ENCODE assay signal across 13 cellular contexts in genomic region chr7:97731736-97732370, GRCh38. TPM values are rescaled to one million over a fixed set of nuclear protein-coding genes. Genes with fewer than 3 reads are reported as not detected.
A peak's percentile ranks its signal among the peaks of the same experiment; 100 is the strongest.
DNase-seq lines count a peak whose midpoint lies in the region; ATAC-seq, FAIRE-seq and TF ChIP-seq lines count a peak whose summit lies in the region.
"Had no signal": no experiment of that assay in that cellular context is flagged by ENCODE, and none has a peak within 500 bp of the region (broad histone marks: within the 10 kb centered on the region; RNA-seq: fewer than 3 reads in every experiment).

TAC1 (plus strand) TSS chr7:97732086; CDS start chr7:97732613, 527 bp downstream.

- H3K36me3 Mint-ChIP-seq in Calu3 (ENCODE audit: insufficient read depth, unreplicated experiment) (peaks cover 7% of the 10 kb centered on the region), T-helper 17 cell (ENCODE audit: low read depth) (no peaks in the 10 kb centered on the region), osteocyte (ENCODE audit: unreplicated experiment) (no peaks in the 10 kb centered on the region)
- H3K36me3 Mint-ChIP-seq: memory B cell had no signal

- H3K4me1 Mint-ChIP-seq in Calu3 (ENCODE audit: low read depth, unreplicated experiment) (no peaks in the 10 kb centered on the region), T-helper 17 cell (peaks cover 2% of the 10 kb centered on the region), osteocyte (ENCODE audit: unreplicated experiment) (peaks cover 26% of the 10 kb centered on the region)
- H3K4me1 Mint-ChIP-seq: memory B cell had no signal

- no TSS peak for BruUV-seq in Calu3 (replicated peaks; lab: Mats Ljungman, UMichigan)

- DNase-seq in Calu3 (no peak), T-helper 17 cell (no peak), fibroblast of the conjunctiva (ENCODE audit: low read depth) (peak; percentile 39), osteocyte (ENCODE audit: extremely low spot score, unreplicated experiment) (no peak), GM19238 (ENCODE audit: insufficient read length, low spot score) (no peak), RCC 7860 (ENCODE audit: low spot score) (no peak)
- DNase-seq: activated naive CD4-positive, alpha-beta T cell treated with Interleukin-2 at 50 U/mL for 16 hours; SJCRH30; stimulated activated CD8-positive, alpha-beta memory T cell treated with anti-CD3 and anti-CD28 coated beads, Interleukin-4, amount 100 ng/mL, for 48 hours had no signal

- no peaks in the 10 kb centered on the region for H3K9me3 ChIP-seq in T-helper 17 cell (ENCODE audit: control insufficient read depth, low read length, poor library complexity, severe bottlenecking)
- H3K9me3 ChIP-seq: SJCRH30 had no signal

- ATAC-seq in T-helper 17 cell (no peak), HG03457 (IDR thresholded peaks at IDR 0.05; ENCODE audit: unreplicated experiment) (no peak), GM21723 (IDR thresholded peaks at IDR 0.05; ENCODE audit: unreplicated experiment) (no peak)

- no peak for FAIRE-seq in RCC 7860 (lab: Jason Lieb, UNC)
- FAIRE-seq: H54 had no signal

- TF ChIP-seq CTCF in Calu3 (IDR thresholded peaks at IDR 0.05; ENCODE audit: unreplicated experiment): no peak
- no peak for TF ChIP-seq CTCF in osteocyte (IDR thresholded peaks at IDR 0.05)

- intact Hi-C loops in Calu3 (cut with micrococcal nuclease; ENCODE audit: unreplicated experiment): loop anchor here (10.0 kb wide), 1 partner anchor 127 kb away; no protein-coding TSS in a partner anchor

- H3K27me3 Mint-ChIP-seq in Calu3 (ENCODE audit: unreplicated experiment) (peaks cover 18% of the 10 kb centered on the region), T-helper 17 cell (peaks cover 67% of the 10 kb centered on the region), osteocyte (ENCODE audit: unreplicated experiment) (peaks cover 68% of the 10 kb centered on the region)

- H3K9me3 Mint-ChIP-seq in Calu3 (ENCODE audit: low read depth, unreplicated experiment) (no peaks in the 10 kb centered on the region), osteocyte (ENCODE audit: unreplicated experiment) (no peaks in the 10 kb centered on the region)

- H3K27ac Mint-ChIP-seq in Calu3 (ENCODE audit: unreplicated experiment) (no peak within 1 kb of the TSS), T-helper 17 cell (no peak within 1 kb of the TSS), osteocyte (ENCODE audit: unreplicated experiment) (peak within 1 kb of the TSS; percentile 39)
- H3K27ac Mint-ChIP-seq: memory B cell had no signal

- CTCF ChIA-PET in Calu3 (lab: Charles Lee): no interaction called here

- H3K4me3 Mint-ChIP-seq in Calu3 (ENCODE audit: low read depth, unreplicated experiment) (peak within 1 kb of the TSS; percentile 63), T-helper 17 cell (peak within 1 kb of the TSS; percentile 49), osteocyte (ENCODE audit: unreplicated experiment) (peak within 1 kb of the TSS; percentile 69)
- H3K4me3 Mint-ChIP-seq: memory B cell had no signal

RNA-seq across cellular contexts. Expression of gene TAC1, which starts in this region (rescaled TPM):
- total RNA-seq in Calu3 (2022) (0.80 and 2.8 TPM in 2 replicates), T-helper 17 cell (not detected), osteocyte (not detected in 2 replicates)
- total RNA-seq: SJCRH30 had no signal
